1 cellular context compared by ENCODE assay signal in the genomic region with DNA sequence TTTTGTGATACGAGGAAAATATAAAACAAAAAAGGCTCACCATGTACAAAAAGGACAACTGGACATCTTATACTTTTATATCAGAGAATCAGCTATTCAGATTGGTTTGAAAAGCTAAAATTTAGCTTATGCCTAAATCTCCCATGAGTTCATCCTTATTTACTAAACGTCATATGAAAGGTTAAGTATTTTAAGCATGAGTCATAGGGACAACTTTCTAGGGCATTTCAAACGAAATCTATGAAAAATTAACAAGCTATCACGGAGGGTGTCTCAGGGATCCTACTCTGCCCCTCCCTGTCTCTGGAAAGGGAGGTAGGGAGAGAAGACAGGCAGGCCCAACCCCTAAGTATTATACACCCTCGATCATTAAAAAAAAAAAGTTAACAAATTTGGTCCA.
A peak's percentile ranks its signal among the peaks of the same experiment; 100 is the strongest.
TF ChIP-seq lines count a peak whose summit lies in the region.

No MANE protein-coding gene starts in this region.

TF ChIP-seq in HepG2, 621 proteins besides CTCF, POLR2A, EP300 and RAD21 (continued from another document and continues in another):
- TF ChIP-seq PAXIP1 (CRISPR knock-in tag; conservative IDR thresholded peaks at IDR 0.05) (peak; percentile 38), KDM4B (CRISPR knock-in tag; IDR thresholded peaks at IDR 0.05) (no peak), ZBTB21 (CRISPR knock-in tag; IDR thresholded peaks at IDR 0.05) (peak; percentile 78; the same call in 1 of the 2 replicates), ZNF275 (CRISPR knock-in tag; IDR thresholded peaks at IDR 0.05; ENCODE audit: borderline replicate concordance) (no peak), ZNF362 (CRISPR knock-in tag; IDR thresholded peaks at IDR 0.05; ENCODE audit: borderline replicate concordance) (no peak), ZNF543 (CRISPR knock-in tag; IDR thresholded peaks at IDR 0.05) (no peak), HMG20A (CRISPR knock-in tag; IDR thresholded peaks at IDR 0.05; ENCODE audit: borderline replicate concordance) (peak; percentile 37; the same call in 1 of the 2 replicates), KLF16 (CRISPR knock-in tag; IDR thresholded peaks at IDR 0.05) (0 out of 4 replicates have a peak, but pooled peaks of 1 of the 2 experiments have one; percentile 28), HDAC2 (CRISPR knock-in tag; IDR thresholded peaks at IDR 0.05) (no peak), ZNF562 (CRISPR knock-in tag; IDR thresholded peaks at IDR 0.05; ENCODE audit: borderline replicate concordance) (no peak), CREB3 (CRISPR knock-in tag; IDR thresholded peaks at IDR 0.05) (no peak), MED13 (CRISPR knock-in tag; IDR thresholded peaks at IDR 0.05) (no peak), LCORL (IDR thresholded peaks at IDR 0.05) (peak; percentile 42; the same call in 1 of the 2 replicates), LCORL (CRISPR knock-in tag; IDR thresholded peaks at IDR 0.05) (peak; percentile 39; the same call in 1 of the 2 replicates), PPARG (CRISPR knock-in tag; conservative IDR thresholded peaks at IDR 0.05) (peak; percentile 43; the same call in 1 of the 2 replicates), NR2C2 (CRISPR knock-in tag; IDR thresholded peaks at IDR 0.05; ENCODE audit: borderline replicate concordance) (peak; percentile 35; the same call in 1 of the 2 replicates), GMEB1 (CRISPR knock-in tag; IDR thresholded peaks at IDR 0.05; ENCODE audit: borderline replicate concordance) (no peak), PHF20 (CRISPR knock-in tag; IDR thresholded peaks at IDR 0.05) (no peak), TIGD3 (CRISPR knock-in tag; IDR thresholded peaks at IDR 0.05; ENCODE audit: borderline replicate concordance) (no peak), HDAC6 (IDR thresholded peaks at IDR 0.05; ENCODE audit: low read depth, low read length) (no peak), ZNF232 (CRISPR knock-in tag; IDR thresholded peaks at IDR 0.05; ENCODE audit: borderline replicate concordance) (no peak), FOXJ3 (CRISPR knock-in tag; IDR thresholded peaks at IDR 0.05; ENCODE audit: borderline replicate concordance) (no peak), ZNF670 (CRISPR knock-in tag; IDR thresholded peaks at IDR 0.05; ENCODE audit: borderline replicate concordance) (0 out of 2 replicates have a peak, but pooled peaks have one; percentile 20), ZNF484 (CRISPR knock-in tag; IDR thresholded peaks at IDR 0.05; ENCODE audit: borderline replicate concordance, low read depth) (no peak), NCOA2 (CRISPR knock-in tag; IDR thresholded peaks at IDR 0.05) (0 out of 2 replicates have a peak, but pooled peaks have one; percentile 6)
- TF ChIP-seq, protein P1, sequence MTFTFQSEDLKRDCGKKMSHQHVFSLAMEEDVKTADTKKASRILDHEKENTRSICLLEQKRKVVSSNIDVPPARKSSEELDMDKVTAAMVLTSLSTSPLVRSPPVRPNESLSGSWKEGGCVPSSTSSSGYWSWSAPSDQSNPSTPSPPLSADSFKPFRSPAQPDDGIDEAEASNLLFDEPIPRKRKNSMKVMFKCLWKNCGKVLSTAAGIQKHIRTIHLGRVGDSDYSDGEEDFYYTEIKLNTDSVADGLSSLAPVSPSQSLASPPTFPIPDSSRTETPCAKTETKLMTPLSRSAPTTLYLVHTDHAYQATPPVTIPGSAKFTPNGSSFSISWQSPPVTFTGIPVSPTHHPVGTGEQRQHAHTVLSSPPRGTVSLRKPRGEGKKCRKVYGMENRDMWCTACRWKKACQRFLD (CRISPR knock-in tag; IDR thresholded peaks at IDR 0.05; ENCODE audit: borderline replicate concordance): no peak
- TF ChIP-seq, protein P2, sequence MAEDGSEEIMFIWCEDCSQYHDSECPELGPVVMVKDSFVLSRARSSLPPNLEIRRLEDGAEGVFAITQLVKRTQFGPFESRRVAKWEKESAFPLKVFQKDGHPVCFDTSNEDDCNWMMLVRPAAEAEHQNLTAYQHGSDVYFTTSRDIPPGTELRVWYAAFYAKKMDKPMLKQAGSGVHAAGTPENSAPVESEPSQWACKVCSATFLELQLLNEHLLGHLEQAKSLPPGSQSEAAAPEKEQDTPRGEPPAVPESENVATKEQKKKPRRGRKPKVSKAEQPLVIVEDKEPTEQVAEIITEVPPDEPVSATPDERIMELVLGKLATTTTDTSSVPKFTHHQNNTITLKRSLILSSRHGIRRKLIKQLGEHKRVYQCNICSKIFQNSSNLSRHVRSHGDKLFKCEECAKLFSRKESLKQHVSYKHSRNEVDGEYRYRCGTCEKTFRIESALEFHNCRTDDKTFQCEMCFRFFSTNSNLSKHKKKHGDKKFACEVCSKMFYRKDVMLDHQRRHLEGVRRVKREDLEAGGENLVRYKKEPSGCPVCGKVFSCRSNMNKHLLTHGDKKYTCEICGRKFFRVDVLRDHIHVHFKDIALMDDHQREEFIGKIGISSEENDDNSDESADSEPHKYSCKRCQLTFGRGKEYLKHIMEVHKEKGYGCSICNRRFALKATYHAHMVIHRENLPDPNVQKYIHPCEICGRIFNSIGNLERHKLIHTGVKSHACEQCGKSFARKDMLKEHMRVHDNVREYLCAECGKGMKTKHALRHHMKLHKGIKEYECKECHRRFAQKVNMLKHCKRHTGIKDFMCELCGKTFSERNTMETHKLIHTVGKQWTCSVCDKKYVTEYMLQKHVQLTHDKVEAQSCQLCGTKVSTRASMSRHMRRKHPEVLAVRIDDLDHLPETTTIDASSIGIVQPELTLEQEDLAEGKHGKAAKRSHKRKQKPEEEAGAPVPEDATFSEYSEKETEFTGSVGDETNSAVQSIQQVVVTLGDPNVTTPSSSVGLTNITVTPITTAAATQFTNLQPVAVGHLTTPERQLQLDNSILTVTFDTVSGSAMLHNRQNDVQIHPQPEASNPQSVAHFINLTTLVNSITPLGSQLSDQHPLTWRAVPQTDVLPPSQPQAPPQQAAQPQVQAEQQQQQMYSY (CRISPR knock-in tag; IDR thresholded peaks at IDR 0.05): no peak
- TF ChIP-seq, protein P3, sequence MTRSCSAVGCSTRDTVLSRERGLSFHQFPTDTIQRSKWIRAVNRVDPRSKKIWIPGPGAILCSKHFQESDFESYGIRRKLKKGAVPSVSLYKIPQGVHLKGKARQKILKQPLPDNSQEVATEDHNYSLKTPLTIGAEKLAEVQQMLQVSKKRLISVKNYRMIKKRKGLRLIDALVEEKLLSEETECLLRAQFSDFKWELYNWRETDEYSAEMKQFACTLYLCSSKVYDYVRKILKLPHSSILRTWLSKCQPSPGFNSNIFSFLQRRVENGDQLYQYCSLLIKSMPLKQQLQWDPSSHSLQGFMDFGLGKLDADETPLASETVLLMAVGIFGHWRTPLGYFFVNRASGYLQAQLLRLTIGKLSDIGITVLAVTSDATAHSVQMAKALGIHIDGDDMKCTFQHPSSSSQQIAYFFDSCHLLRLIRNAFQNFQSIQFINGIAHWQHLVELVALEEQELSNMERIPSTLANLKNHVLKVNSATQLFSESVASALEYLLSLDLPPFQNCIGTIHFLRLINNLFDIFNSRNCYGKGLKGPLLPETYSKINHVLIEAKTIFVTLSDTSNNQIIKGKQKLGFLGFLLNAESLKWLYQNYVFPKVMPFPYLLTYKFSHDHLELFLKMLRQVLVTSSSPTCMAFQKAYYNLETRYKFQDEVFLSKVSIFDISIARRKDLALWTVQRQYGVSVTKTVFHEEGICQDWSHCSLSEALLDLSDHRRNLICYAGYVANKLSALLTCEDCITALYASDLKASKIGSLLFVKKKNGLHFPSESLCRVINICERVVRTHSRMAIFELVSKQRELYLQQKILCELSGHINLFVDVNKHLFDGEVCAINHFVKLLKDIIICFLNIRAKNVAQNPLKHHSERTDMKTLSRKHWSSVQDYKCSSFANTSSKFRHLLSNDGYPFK (CRISPR knock-in tag; IDR thresholded peaks at IDR 0.05; ENCODE audit: borderline replicate concordance): no peak
- TF ChIP-seq, protein P4, sequence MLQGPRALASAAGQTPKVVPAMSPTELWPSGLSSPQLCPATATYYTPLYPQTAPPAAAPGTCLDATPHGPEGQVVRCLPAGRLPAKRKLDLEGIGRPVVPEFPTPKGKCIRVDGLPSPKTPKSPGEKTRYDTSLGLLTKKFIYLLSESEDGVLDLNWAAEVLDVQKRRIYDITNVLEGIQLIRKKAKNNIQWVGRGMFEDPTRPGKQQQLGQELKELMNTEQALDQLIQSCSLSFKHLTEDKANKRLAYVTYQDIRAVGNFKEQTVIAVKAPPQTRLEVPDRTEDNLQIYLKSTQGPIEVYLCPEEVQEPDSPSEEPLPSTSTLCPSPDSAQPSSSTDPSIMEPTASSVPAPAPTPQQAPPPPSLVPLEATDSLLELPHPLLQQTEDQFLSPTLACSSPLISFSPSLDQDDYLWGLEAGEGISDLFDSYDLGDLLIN (CRISPR knock-in tag; IDR thresholded peaks at IDR 0.05; ENCODE audit: borderline replicate concordance): no peak
